24 cellular contexts compared by ENCODE assay signal in the genomic region with DNA sequence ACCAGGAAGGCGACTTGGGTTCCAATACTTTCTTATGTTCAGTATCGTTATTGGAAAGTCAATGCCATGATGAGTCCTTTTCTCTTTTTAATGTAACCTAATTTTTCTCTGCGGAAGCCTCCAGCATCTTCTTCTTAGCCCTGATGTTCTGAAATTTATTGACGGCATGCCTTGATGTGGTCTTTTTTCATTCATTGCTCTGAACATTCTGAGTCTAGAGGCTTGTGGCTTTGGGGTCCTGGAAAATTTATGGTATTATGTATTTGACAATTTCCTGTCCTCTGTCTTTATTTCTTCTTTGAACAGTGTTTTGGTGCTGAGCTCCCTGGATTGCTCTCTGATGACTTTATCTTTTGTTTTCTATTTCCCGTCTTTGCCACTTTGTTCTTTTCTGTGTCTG. TPM values are rescaled to one million over a fixed set of nuclear protein-coding genes. Genes with fewer than 3 reads are reported as not detected.
"Had no signal": no experiment of that assay in that cellular context is flagged by ENCODE, and none has a peak within 500 bp of the region (broad histone marks: within the 10 kb centered on the region; RNA-seq: fewer than 3 reads in every experiment).

No MANE protein-coding gene starts in this region.

- H3K9me3 ChIP-seq: breast epithelium, gastrocnemius medialis, suprapubic skin had no signal

- H3K27ac ChIP-seq: breast epithelium, gastrocnemius medialis, left ventricle myocardium inferior, SK-N-MC, spleen, suprapubic skin had no signal

- H3K36me3 ChIP-seq: breast epithelium, gastrocnemius medialis, left ventricle myocardium inferior, spleen, suprapubic skin had no signal

- H3K36me3 Mint-ChIP-seq: WTC11 had no signal

- DNase-seq: activated CD4-positive, alpha-beta T cell treated with anti-CD3 and anti-CD28 coated beads for 4 hours; activated CD8-positive, alpha-beta memory T cell treated with anti-CD3 and anti-CD28 coated beads for 24 hours; cerebellar nuclear complex; effector CD4-positive, alpha-beta T cell; gastrocnemius medialis; kidney glomerular epithelial cell; left ventricle myocardium inferior; mammary epithelial cell; midbrain; occipital lobe; posterior cingulate gyrus; retina; spleen; stimulated activated CD4-positive, alpha-beta T cell treated with anti-CD3 and anti-CD28 coated beads, Interleukin-4, amount 100 ng/mL, for 4 hours; stimulated activated naive B cell treated with anti-CD40 and anti-IgM and Interleukin-4, amounts not matched to agents 10 μg/mL and 1 μg/mL and 100 μg/mL, for 72 hours; trophoblast cell had no signal

- H3K4me3 ChIP-seq: breast epithelium, gastrocnemius medialis, left ventricle myocardium inferior, SK-N-MC, spleen, suprapubic skin had no signal

- H3K27ac Mint-ChIP-seq: activated T-helper 2 cell treated with anti-CD3 and anti-CD28 coated beads, Interferon-gamma antibody, Interleukin-2, Interleukin-4, amounts not matched to agents 10 μg/mL and 5 μg/mL and 100 μg/mL, durations not matched to agents 14 hours and 24 hours and 36 hours; stimulated activated naive B cell treated with anti-CD40 and anti-IgM and Interleukin-4, amounts not matched to agents 10 μg/mL and 1 μg/mL and 100 μg/mL, for 72 hours; WTC11 had no signal

- H3K4me1 Mint-ChIP-seq: WTC11 had no signal

- H3K27me3 ChIP-seq: breast epithelium, gastrocnemius medialis, suprapubic skin had no signal

- H3K4me1 ChIP-seq: breast epithelium, left ventricle myocardium inferior, suprapubic skin had no signal

- H3K4me3 Mint-ChIP-seq: stimulated activated naive B cell treated with anti-CD40 and anti-IgM and Interleukin-4, amounts not matched to agents 10 μg/mL and 1 μg/mL and 100 μg/mL, for 72 hours; WTC11 had no signal

- ATAC-seq: gastrocnemius medialis; stimulated activated naive B cell treated with anti-CD40 and anti-IgM and Interleukin-4, amounts not matched to agents 10 μg/mL and 1 μg/mL and 100 μg/mL, for 72 hours; WTC11 had no signal

RNA-seq across cellular contexts. Expression of a gene that starts 28.7 kb away (rescaled TPM):
- total RNA-seq: activated T-helper 2 cell treated with anti-CD3 and anti-CD28 coated beads, Interferon-gamma antibody, Interleukin-2, Interleukin-4, amounts not matched to agents 10 μg/mL and 5 μg/mL and 100 μg/mL, durations not matched to agents 14 hours and 24 hours and 36 hours; astrocyte; breast epithelium; gastrocnemius medialis; left ventricle myocardium inferior; mammary epithelial cell; occipital lobe; spleen; suprapubic skin had no signal
- polyA plus RNA-seq: esophagus, mammary epithelial cell, neural cell had no signal
